Comparison of ENCODE assay signal across 1 cellular context in the genomic region with DNA sequence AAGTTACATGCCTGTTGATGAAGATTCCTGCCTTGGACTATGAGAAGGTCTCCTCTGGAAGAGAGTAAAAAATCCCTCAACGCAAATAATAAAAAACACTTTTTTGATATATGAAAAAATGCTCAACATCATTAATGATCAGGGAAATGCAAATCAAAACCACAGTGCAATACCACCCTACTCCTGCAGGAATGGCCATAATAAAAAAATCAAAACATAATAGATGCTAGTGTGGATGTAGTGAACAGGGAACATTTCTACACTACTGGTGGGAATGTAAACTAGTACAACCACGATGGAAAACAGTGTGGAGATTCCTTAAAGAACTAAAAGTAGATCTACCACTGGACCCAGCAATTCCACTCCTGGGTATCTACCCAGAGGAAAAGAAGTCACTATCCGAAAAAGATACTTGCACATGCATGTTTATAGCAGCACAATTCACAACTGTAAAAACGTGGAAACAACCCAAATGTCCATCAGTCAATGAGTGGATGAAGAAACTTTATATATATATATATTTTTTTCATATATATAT.
TF ChIP-seq lines count a peak whose summit lies in the region.

No MANE protein-coding gene starts in this region.

TF ChIP-seq in WTC11, 78 proteins besides CTCF, POLR2A, EP300 and RAD21:
- TF ChIP-seq HMGA2 (CRISPR knock-in tag; IDR thresholded peaks at IDR 0.05), result peak; percentile 66
